In genomic region chr2:128838244-128838643, GRCh38 we compare ENCODE assay signal across 14 cellular contexts.
DNase-seq lines count a peak whose midpoint lies in the region; ATAC-seq and TF ChIP-seq lines count a peak whose summit lies in the region.
"Had no signal": no experiment of that assay in that cellular context is flagged by ENCODE, and none has a peak within 500 bp of the region (broad histone marks: within the 10 kb centered on the region; RNA-seq: fewer than 3 reads in every experiment).

No MANE protein-coding gene starts in this region.

- peak; percentile 75 for DNase-seq in chondrocyte (ENCODE audit: low spot score)
- peak; percentile 80 for DNase-seq in esophagus muscularis mucosa (ENCODE audit: extremely low spot score)
- no peak for DNase-seq in neuronal stem cell (ENCODE audit: low spot score)
- no peak for DNase-seq in NCI-H146 treated with DMSO at 0.1 percent for 48 hours (lab: John Stamatoyannopoulos, UW; ENCODE audit: unreplicated experiment)
- DNase-seq in heart left ventricle, result no peak
- DNase-seq: C1 segment of cervical spinal cord; Calu3; CD4-positive, alpha-beta memory T cell; COR-L47; DMS53; GOT3; HFFc6 had no signal

- no peak overlapping the region for H2BK12ac ChIP-seq in neuronal stem cell (ENCODE audit: low read length)

- H4K8ac ChIP-seq in neuronal stem cell (ENCODE audit: low read depth, low read length), result no peak overlapping the region

- H3K4me1 Mint-ChIP-seq in chondrocyte (ENCODE audit: low read depth), result no peaks in the 10 kb centered on the region
- H3K4me1 Mint-ChIP-seq: CD4-positive, alpha-beta memory T cell had no signal

- H3K27ac ChIP-seq in esophagus muscularis mucosa (replicated peaks in 1 of 4), result no peak overlapping the region
- H3K27ac ChIP-seq in neuronal stem cell (replicated peaks; ENCODE audit: low read length), result no peak overlapping the region
- H3K27ac ChIP-seq in heart left ventricle, result no peak overlapping the region

- peaks cover 43% of the 10 kb centered on the region for H3K27me3 Mint-ChIP-seq in chondrocyte (ENCODE audit: low read depth)

- H3K36me3 Mint-ChIP-seq in chondrocyte (ENCODE audit: low read depth), result no peaks in the 10 kb centered on the region
- H3K36me3 Mint-ChIP-seq: CD4-positive, alpha-beta memory T cell had no signal

- no peak for TF ChIP-seq EP300 in esophagus muscularis mucosa (IDR thresholded peaks at IDR 0.05)

- no peaks in the 10 kb centered on the region for H3K79me1 ChIP-seq in neuronal stem cell (ENCODE audit: low read depth, low read length)

- TF ChIP-seq POLR2A in esophagus muscularis mucosa (IDR thresholded peaks at IDR 0.05; ENCODE audit: low read depth) (no peak), heart left ventricle (IDR thresholded peaks at IDR 0.05) (no peak)

- WGBS in esophagus muscularis mucosa, result 92% methylated on average over 5 of the region's 5 CpGs
- WGBS in neuronal stem cell (ENCODE audit: extremely low coverage in 2 of 2, insufficient read length in 2 of 2, insufficient replicate concordance in 1 of 2), 2 donors, result no CpG with 5 or more reads among the region's 5 CpGs
- WGBS in heart left ventricle, 4 donors, result 93 to 97% (median 95%) methylated on average over 5 of the region's 5 CpGs

- ATAC-seq in heart left ventricle (no peak), HG02610 (IDR thresholded peaks at IDR 0.05; ENCODE audit: unreplicated experiment) (no peak)

- H2BK15ac ChIP-seq in neuronal stem cell (ENCODE audit: low read length), result no peak overlapping the region

- H3K9me3 Mint-ChIP-seq in chondrocyte (ENCODE audit: low read depth), result peaks cover 2% of the 10 kb centered on the region

- H3K36me3 ChIP-seq in esophagus muscularis mucosa (no peaks in the 10 kb centered on the region), neuronal stem cell (replicated peaks in 1 of 2; ENCODE audit: control insufficient read depth in 2 of 2, insufficient read depth in 2 of 2, low read length in 2 of 2) (no peaks in the 10 kb centered on the region), heart left ventricle (no peaks in the 10 kb centered on the region)
- H3K36me3 ChIP-seq: HAP-1 had no signal

- H3K4me1 ChIP-seq in esophagus muscularis mucosa, result no peaks in the 10 kb centered on the region
- peaks cover 0 to 4% of the 10 kb centered on the region in 2 donors for H3K4me1 ChIP-seq in neuronal stem cell (ENCODE audit: control insufficient read depth in 2 of 2, insufficient read depth in 1 of 2, low read depth in 1 of 2, low read length in 2 of 2)
- no peaks in the 10 kb centered on the region for H3K4me1 ChIP-seq in heart left ventricle
- H3K4me1 ChIP-seq: HAP-1 had no signal

- H2AFZ ChIP-seq in neuronal stem cell (ENCODE audit: low read length), result no peak overlapping the region

- TF ChIP-seq CTCF in chondrocyte (IDR thresholded peaks at IDR 0.05) (no peak), esophagus muscularis mucosa (IDR thresholded peaks at IDR 0.05) (no peak), heart left ventricle (IDR thresholded peaks at IDR 0.05) (no peak)

- no peak overlapping the region for H3K23ac ChIP-seq in neuronal stem cell (ENCODE audit: low read depth, low read length, poor library complexity)

- H3K9ac ChIP-seq in neuronal stem cell (ENCODE audit: low read depth, low read length, poor library complexity), result no peak overlapping the region

- peak overlapping the region; percentile 59 for H3K14ac ChIP-seq in neuronal stem cell (ENCODE audit: low read length)

- peak overlapping the region; percentile 74 for H3K18ac ChIP-seq in neuronal stem cell (ENCODE audit: low read length)

- no peak overlapping the region for H2BK120ac ChIP-seq in neuronal stem cell (ENCODE audit: low read depth, low read length)

- no peak overlapping the region for H3K4me3 Mint-ChIP-seq in chondrocyte (ENCODE audit: unreplicated experiment)
- H3K4me3 Mint-ChIP-seq: CD4-positive, alpha-beta memory T cell; HFFc6 had no signal

- no peak overlapping the region for H3K27ac Mint-ChIP-seq in chondrocyte (ENCODE audit: unreplicated experiment)
- H3K27ac Mint-ChIP-seq: CD4-positive, alpha-beta memory T cell; HFFc6 had no signal

- no peaks in the 10 kb centered on the region for H3K9me3 ChIP-seq in esophagus muscularis mucosa
- no peaks in the 10 kb centered on the region for H3K9me3 ChIP-seq in neuronal stem cell (replicated peaks in 1 of 2; ENCODE audit: control insufficient read depth in 2 of 2, insufficient read depth in 1 of 2, low read depth in 1 of 2, low read length in 2 of 2)
- no peaks in the 10 kb centered on the region for H3K9me3 ChIP-seq in heart left ventricle
- H3K9me3 ChIP-seq: HAP-1 had no signal

- H3K27me3 ChIP-seq in esophagus muscularis mucosa, result no peaks in the 10 kb centered on the region
- H3K27me3 ChIP-seq in neuronal stem cell (ENCODE audit: control insufficient read depth in 3 of 3, insufficient read depth in 3 of 3, low read depth in 1 of 3, low read length in 3 of 3), result peaks cover 0 to 3% (median 0%) of the 10 kb centered on the region in 3 experiments
- peaks cover 0 to 3% (median 0%) of the 10 kb centered on the region in 9 donors for H3K27me3 ChIP-seq in heart left ventricle

- H2AK5ac ChIP-seq in neuronal stem cell (ENCODE audit: low read depth, low read length), result no peak overlapping the region

- H3K4me2 ChIP-seq in neuronal stem cell (ENCODE audit: insufficient read depth, low read length, poor library complexity, severe bottlenecking), result no peak overlapping the region

- H3K4ac ChIP-seq in neuronal stem cell (ENCODE audit: low read length), result no peak overlapping the region

- H4K91ac ChIP-seq in neuronal stem cell (ENCODE audit: low read depth, low read length, poor library complexity), result no peak overlapping the region

- H3K4me3 ChIP-seq in esophagus muscularis mucosa (no peak overlapping the region), neuronal stem cell (ENCODE audit: low read length in 2 of 2) (no peak overlapping the region), heart left ventricle (no peak overlapping the region)
- H3K4me3 ChIP-seq: HAP-1 had no signal

- intact Hi-C loops in esophagus muscularis mucosa (cut with DNase I), result no loop called here
- intact Hi-C loops in heart left ventricle (cut with DNase I), result no loop called here

- H2BK5ac ChIP-seq in neuronal stem cell (ENCODE audit: low read length), result no peak overlapping the region

Comparison
In these comparisons a context has a peak if more than half of its experiments do, and no peak if none do; other contexts are left out.
1. DNase-seq: peak in chondrocyte (single experiment) and esophagus muscularis mucosa (single experiment); none in neuronal stem cell (single experiment), NCI-H146 treated with DMSO at 0.1 percent for 48 hours (single experiment) and heart left ventricle (0 of 5).